In the genomic region with DNA sequence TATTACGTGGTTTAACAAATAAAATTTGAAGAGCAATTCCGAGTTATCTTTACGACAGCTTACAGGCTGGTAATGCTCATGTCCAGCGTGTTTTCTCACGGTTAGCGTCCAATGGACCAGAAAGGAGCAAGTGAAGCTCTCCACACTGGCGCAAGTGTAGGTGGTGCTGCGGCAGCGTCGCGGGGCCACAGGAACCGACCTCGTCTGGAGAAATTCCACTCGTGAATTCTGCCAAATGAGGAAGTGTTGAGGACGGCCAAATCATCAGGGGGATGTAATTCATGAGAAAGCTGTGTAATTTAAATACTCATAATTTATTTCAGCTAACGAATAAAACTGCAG, we compare ENCODE assay signal across 8 cellular contexts. TPM values are rescaled to one million over a fixed set of nuclear protein-coding genes. Genes with fewer than 3 reads are reported as not detected.
DNase-seq lines count a peak whose midpoint lies in the region; ATAC-seq and TF ChIP-seq lines count a peak whose summit lies in the region.

No MANE protein-coding gene starts in this region.

- TF ChIP-seq CTCF in mammary epithelial cell (conservative IDR thresholded peaks at IDR 0.05 in 1 of 2, IDR thresholded peaks at IDR 0.05 in 1 of 2; ENCODE audit: extremely low read depth in 1 of 2, insufficient read depth in 1 of 2, low read depth in 1 of 2, low read length in 2 of 2) = no peak

- H3K4me1 ChIP-seq in BLaER1 (peaks cover 14% of the 10 kb centered on the region), mammary epithelial cell (ENCODE audit: insufficient read depth, low read length) (peaks cover 6% of the 10 kb centered on the region), mononuclear cell (ENCODE audit: insufficient read depth, low read length) (peaks cover 16% of the 10 kb centered on the region)

- peak overlapping the region; percentile 99 for H2AFZ ChIP-seq in mammary epithelial cell (ENCODE audit: low read depth, low read length)

- ATAC-seq in GM19467 (IDR thresholded peaks at IDR 0.05; ENCODE audit: unreplicated experiment) (peak; percentile 21), HG03521 (IDR thresholded peaks at IDR 0.05; ENCODE audit: unreplicated experiment) (peak; percentile 8)

- in situ Hi-C loops in mammary epithelial cell (cut with MboI; ENCODE audit: low sequenced_read_pairs in 2 of 2) = no loop called here

- H3K79me2 ChIP-seq in mammary epithelial cell (ENCODE audit: insufficient read depth, low read length) = peaks cover 31% of the 10 kb centered on the region

- H3K9me3 ChIP-seq in BLaER1 = peaks cover 28% of the 10 kb centered on the region
- H3K9me3 ChIP-seq in mammary epithelial cell (replicated peaks; ENCODE audit: insufficient read depth, low read length) = no peaks in the 10 kb centered on the region
- no peaks in the 10 kb centered on the region for H3K9me3 ChIP-seq in mononuclear cell (ENCODE audit: low read depth, low read length)

- no TSS peak for BruUV-seq in mammary epithelial cell (replicated peaks; lab: Mats Ljungman, UMichigan)

- DNase-seq in mammary epithelial cell (no peak), NCI-H1105 treated with DMSO at 0.1 percent for 48 hours (lab: John Stamatoyannopoulos, UW) (no peak), glomerular visceral epithelial cell (ENCODE audit: extremely low spot score) (no peak), LoVo (ENCODE audit: low spot score) (no peak)

- H3K27ac ChIP-seq in BLaER1 (no peak overlapping the region), mammary epithelial cell (ENCODE audit: insufficient read depth, low read depth, low read length) (no peak overlapping the region)

- H3K4me3 ChIP-seq in BLaER1 = peak overlapping the region; percentile 81
- H3K4me3 ChIP-seq in mammary epithelial cell (replicated peaks in 1 of 3; ENCODE audit: insufficient read depth in 1 of 3, low read depth in 2 of 3, low read length in 3 of 3) = peak overlapping the region; percentile 63 to 82 (median 80)
- H3K4me3 ChIP-seq in mononuclear cell (ENCODE audit: low read length) = peak overlapping the region; percentile 79

- H3K9ac ChIP-seq in BLaER1 (peak overlapping the region; percentile 93; the same call in 1 of the 2 replicates), mammary epithelial cell (ENCODE audit: insufficient read depth, low read length) (no peak overlapping the region)

- dilution Hi-C loops in mammary epithelial cell (cut with HindIII; ENCODE audit: low sequenced_read_pairs) = no loop called here

- peaks cover 34% of the 10 kb centered on the region for H3K36me3 ChIP-seq in BLaER1
- H3K36me3 ChIP-seq in mammary epithelial cell (ENCODE audit: insufficient read depth, low read length) = peaks cover 11% of the 10 kb centered on the region

- intact Hi-C loops in mammary epithelial cell (cut with micrococcal nuclease) = loop anchor here (1.0 kb wide), 1 partner anchor 117 kb away; a partner anchor contains a TSS

- H3K4me2 ChIP-seq in BLaER1 (peak overlapping the region; percentile 93), mammary epithelial cell (ENCODE audit: insufficient read depth, low read depth, low read length) (peak overlapping the region; percentile 87)

- H3K27me3 ChIP-seq in BLaER1 (no peaks in the 10 kb centered on the region), mammary epithelial cell (ENCODE audit: insufficient read depth, low read length) (no peaks in the 10 kb centered on the region), mononuclear cell (ENCODE audit: insufficient read depth, low read length) (no peaks in the 10 kb centered on the region)

- CTCF ChIA-PET in mammary epithelial cell (lab: Charles Lee; ENCODE audit: low non-redundant PET) = no interaction called here

- WGBS in mammary epithelial cell (ENCODE audit: low coverage, missing lambda C conversion rate) = 5% methylated on average over 12 of the region's 16 CpGs

- H4K20me1 ChIP-seq in BLaER1 = no peaks in the 10 kb centered on the region
- H4K20me1 ChIP-seq in mammary epithelial cell (ENCODE audit: insufficient read depth, low read length) = no peaks in the 10 kb centered on the region

RNA-seq across cellular contexts. Expression of a gene that starts 0.3 kb away (rescaled TPM):
- 10 to 100 TPM; 14.0 to 24.4 TPM for total RNA-seq in mammary epithelial cell
- polyA plus RNA-seq in mammary epithelial cell = 6.7 TPM
- 8.5 TPM for polyA minus RNA-seq in mammary epithelial cell
- total RNA-seq in mononuclear cell = 9.1 TPM
